Comparison of ENCODE assay signal across 16 cellular contexts in genomic region chr22:22377335-22377734, GRCh38.
DNase-seq lines count a peak whose midpoint lies in the region; ATAC-seq, FAIRE-seq and TF ChIP-seq lines count a peak whose summit lies in the region.
"Had no signal": no experiment of that assay in that cellular context is flagged by ENCODE, and none has a peak within 500 bp of the region (broad histone marks: within the 10 kb centered on the region; RNA-seq: fewer than 3 reads in every experiment).

No MANE protein-coding gene starts in this region.

- H3K9ac ChIP-seq in BLaER1 treated with 17β-estradiol and CSF1 and Interleukin-3, amounts not matched to agents 10 nM and 100 nM: no peak overlapping the region
- H3K9ac ChIP-seq in K562 (ENCODE audit: insufficient read depth in 1 of 2, low read depth in 2 of 2, low read length in 2 of 2): no peak overlapping the region

- H3K79me2 ChIP-seq in K562 (ENCODE audit: control insufficient read depth, insufficient read depth, low read length): no peaks in the 10 kb centered on the region

- intact Hi-C loops in K562 (cut with micrococcal nuclease): no loop called here

- no peak for TF ChIP-seq EP300 in K562 (IDR thresholded peaks at IDR 0.05; ENCODE audit: low read length)

- TF ChIP-seq RAD21 in K562 (CRISPR knock-in tag; conservative IDR thresholded peaks at IDR 0.05 in 1 of 2, IDR thresholded peaks at IDR 0.05 in 1 of 2): no peak

- DNase-seq in K562 (ENCODE audit: extremely low read depth in 1 of 4, low spot score in 3 of 4) (peak in 2 of 4 experiments; percentile 21 to 33), osteocyte (ENCODE audit: extremely low spot score, unreplicated experiment) (peak; percentile 68), NCI-H187 (lab: John Stamatoyannopoulos, UW) (no peak), DMS 273 treated with DMSO at 0.1 percent for 48 hours (lab: John Stamatoyannopoulos, UW) (no peak), GF-D8 (lab: John Stamatoyannopoulos, UW) (no peak), activated gamma-delta T cell treated with Interleukin-2 at 50 U/mL for 16 hours (no peak)
- DNase-seq: ACHN; CD8-positive, alpha-beta T cell; COR-L47; GDM1 had no signal

- no peak overlapping the region for H2AFZ ChIP-seq in K562 (ENCODE audit: low read depth, low read length)

- H3K27ac Mint-ChIP-seq in IgD-negative memory B cell (peak overlapping the region; percentile 41 to 76 (median 53)), osteocyte (ENCODE audit: unreplicated experiment) (no peak overlapping the region)
- H3K27ac Mint-ChIP-seq: CD8-positive, alpha-beta T cell had no signal

- H3K9me3 Mint-ChIP-seq in IgD-negative memory B cell: peaks cover 0 to 2% (median 0%) of the 10 kb centered on the region in 3 donors
- H3K9me3 Mint-ChIP-seq in osteocyte (ENCODE audit: unreplicated experiment): no peaks in the 10 kb centered on the region
- H3K9me3 Mint-ChIP-seq: CD8-positive, alpha-beta T cell had no signal

- no peak for ATAC-seq in K562
- ATAC-seq: CD8-positive, alpha-beta T cell; GM12878 had no signal

- H3K4me1 ChIP-seq in BLaER1 treated with 17β-estradiol and CSF1 and Interleukin-3, amounts not matched to agents 10 nM and 100 nM: peaks cover 0 to 100% (median 80%) of the 10 kb centered on the region in 10 experiments; a peak in 18 of 20 replicates
- no peaks in the 10 kb centered on the region for H3K4me1 ChIP-seq in K562 (replicated peaks in 1 of 2; ENCODE audit: control insufficient read depth in 2 of 2, insufficient read depth in 2 of 2, low read length in 2 of 2)
- H3K4me1 ChIP-seq: HAP-1 had no signal

- no peak for TF ChIP-seq POLR2A in K562 (conservative IDR thresholded peaks at IDR 0.05)

- FAIRE-seq in K562 (lab: Jason Lieb, UNC): no peak
- FAIRE-seq: A204.1, GM12878, GM19239 had no signal

- H3K27me3 ChIP-seq in BLaER1 treated with 17β-estradiol and CSF1 and Interleukin-3, amounts not matched to agents 10 nM and 100 nM: no peaks in the 10 kb centered on the region
- H3K27me3 ChIP-seq in K562 (ENCODE audit: control insufficient read depth in 2 of 2, insufficient read depth in 2 of 2, low read length in 2 of 2): peaks cover 4 to 30% of the 10 kb centered on the region in 2 experiments; a peak in 4 of 5 replicates

- no peaks in the 10 kb centered on the region for H3K36me3 ChIP-seq in BLaER1 treated with 17β-estradiol and CSF1 and Interleukin-3, amounts not matched to agents 10 nM and 100 nM
- H3K36me3 ChIP-seq in K562 (ENCODE audit: control insufficient read depth, insufficient read depth, low read length): no peaks in the 10 kb centered on the region
- H3K36me3 ChIP-seq: HAP-1 had no signal

- H3K4me3 Mint-ChIP-seq in IgD-negative memory B cell: peak overlapping the region in 1 of 4 donors; percentile 66
- H3K4me3 Mint-ChIP-seq in osteocyte (ENCODE audit: unreplicated experiment): no peak overlapping the region
- H3K4me3 Mint-ChIP-seq: CD8-positive, alpha-beta T cell had no signal

- H3K4me2 ChIP-seq in BLaER1 treated with 17β-estradiol and CSF1 and Interleukin-3, amounts not matched to agents 10 nM and 100 nM: peak overlapping the region in 6 of 11 experiments; percentile 10 to 90 (median 80); a peak in 12 of 22 replicates
- no peak overlapping the region for H3K4me2 ChIP-seq in K562 (ENCODE audit: insufficient read depth, low read length)

- no peaks in the 10 kb centered on the region for H3K9me1 ChIP-seq in K562 (ENCODE audit: control insufficient read depth, insufficient read depth, low read length)

- H3K36me3 Mint-ChIP-seq in IgD-negative memory B cell (peaks cover 6% of the 10 kb centered on the region), osteocyte (ENCODE audit: unreplicated experiment) (no peaks in the 10 kb centered on the region)
- H3K36me3 Mint-ChIP-seq: CD8-positive, alpha-beta T cell had no signal

- H3K4me1 Mint-ChIP-seq in IgD-negative memory B cell (peaks cover 71 to 80% (median 74%) of the 10 kb centered on the region in 3 donors), osteocyte (ENCODE audit: unreplicated experiment) (no peaks in the 10 kb centered on the region)

- H3K27me3 Mint-ChIP-seq in IgD-negative memory B cell (peaks cover 2% of the 10 kb centered on the region), osteocyte (ENCODE audit: unreplicated experiment) (peaks cover 46% of the 10 kb centered on the region)

- no TSS peak for BruUV-seq in K562 (replicated peaks; lab: Mats Ljungman, UMichigan)

- in situ Hi-C loops in K562 (cut with MboI): no loop called here

- no peak overlapping the region for H3K4me3 ChIP-seq in BLaER1 treated with 17β-estradiol and CSF1 and Interleukin-3, amounts not matched to agents 10 nM and 100 nM
- no peak overlapping the region for H3K4me3 ChIP-seq in K562
- H3K4me3 ChIP-seq: GM12878, HAP-1 had no signal

- no peaks in the 10 kb centered on the region for H3K9me3 ChIP-seq in BLaER1 treated with 17β-estradiol and CSF1 and Interleukin-3, amounts not matched to agents 10 nM and 100 nM (replicated peaks in 1 of 11)
- no peaks in the 10 kb centered on the region for H3K9me3 ChIP-seq in K562 (replicated peaks; ENCODE audit: control insufficient read depth, insufficient read depth, low read depth, low read length)
- H3K9me3 ChIP-seq: HAP-1 had no signal

- no peaks in the 10 kb centered on the region for H4K20me1 ChIP-seq in BLaER1 treated with 17β-estradiol and CSF1 and Interleukin-3, amounts not matched to agents 10 nM and 100 nM
- H4K20me1 ChIP-seq in K562 (replicated peaks; ENCODE audit: control insufficient read depth, insufficient read depth, low read length): peaks cover 6% of the 10 kb centered on the region; the same call in 1 of the 2 replicates

- TF ChIP-seq CTCF in K562 (IDR thresholded peaks at IDR 0.05 in 2 of 3, conservative IDR thresholded peaks at IDR 0.05 in 1 of 3; ENCODE audit: insufficient read depth in 2 of 3, low read depth in 1 of 3, low read length in 3 of 3): no peak
- TF ChIP-seq CTCF in osteocyte (IDR thresholded peaks at IDR 0.05): no peak

- CTCF ChIA-PET in K562 (lab: Yijun Ruan, JAX; ENCODE audit: low intra/inter-chr PET ratio): no interaction called here

- H3K27ac ChIP-seq in BLaER1 treated with 17β-estradiol and CSF1 and Interleukin-3, amounts not matched to agents 10 nM and 100 nM: no peak overlapping the region; a peak in 1 of 22 replicates
- H3K27ac ChIP-seq in K562 (ENCODE audit: extremely low read depth, low read depth, low read length): no peak overlapping the region

- POLR2A ChIA-PET in K562 (lab: Yijun Ruan, JAX): interaction anchor here (0.7 to 1.6 kb wide), 4 partner anchors 9 to 52 kb away, joined by 3 to 7 read pairs (median 5); no protein-coding TSS in a partner anchor

TF ChIP-seq in K562, 482 proteins besides CTCF, POLR2A, EP300 and RAD21 (continues in another document):
- TF ChIP-seq TARDBP (IDR thresholded peaks at IDR 0.05) (no peak), ZNF57 (CRISPR knock-in tag; IDR thresholded peaks at IDR 0.05) (peak; percentile 39; the same call in 1 of the 2 replicates), E2F3 (CRISPR knock-in tag; IDR thresholded peaks at IDR 0.05) (no peak), POLR2B (IDR thresholded peaks at IDR 0.05; ENCODE audit: low read depth, partially characterized antibody) (no peak), TCF7L2 (IDR thresholded peaks at IDR 0.05; ENCODE audit: low read depth, low read length) (no peak), U2AF2 (optimal IDR thresholded peaks at IDR 0.05; ENCODE audit: low read depth, low read length) (no peak), GATAD2A (IDR thresholded peaks at IDR 0.05) (no peak), ETS1 (conservative IDR thresholded peaks at IDR 0.05; ENCODE audit: control insufficient read depth, low read depth, low read length) (0 out of 2 replicates have a peak, but pooled peaks have one; percentile 5), THRB (CRISPR knock-in tag; conservative IDR thresholded peaks at IDR 0.05) (0 out of 2 replicates have a peak, but pooled peaks have one; percentile 19), SIN3B (IDR thresholded peaks at IDR 0.05; ENCODE audit: low read depth) (no peak), PBX2 (CRISPR knock-in tag; IDR thresholded peaks at IDR 0.05; ENCODE audit: low read depth) (no peak), PBX2 (tag; conservative IDR thresholded peaks at IDR 0.05; ENCODE audit: low read depth) (no peak)
